13 cellular contexts compared by ENCODE assay signal in the genomic region with DNA sequence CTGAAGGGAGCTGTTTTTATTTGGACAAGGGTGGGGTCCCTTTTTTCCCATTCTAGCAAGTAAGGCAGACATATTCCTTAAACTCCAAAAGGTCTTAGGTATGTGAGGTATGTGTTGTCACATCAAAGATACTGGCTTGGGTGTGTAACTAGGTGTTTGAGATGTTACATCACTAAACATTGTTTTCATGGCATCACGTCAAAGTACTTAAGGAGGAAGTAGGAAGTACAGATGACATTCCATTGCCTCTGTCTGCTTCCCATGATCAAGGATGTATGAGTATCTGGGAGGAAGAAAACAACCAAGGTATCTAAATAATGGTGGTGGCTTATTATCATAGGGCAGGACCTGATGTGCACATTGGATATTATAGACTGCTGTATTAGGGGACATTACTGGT. TPM values are rescaled to one million over a fixed set of nuclear protein-coding genes. Genes with fewer than 3 reads are reported as not detected.
DNase-seq lines count a peak whose midpoint lies in the region; ATAC-seq and TF ChIP-seq lines count a peak whose summit lies in the region.
"Had no signal": no experiment of that assay in that cellular context is flagged by ENCODE, and none has a peak within 500 bp of the region (broad histone marks: within the 10 kb centered on the region; RNA-seq: fewer than 3 reads in every experiment).

No MANE protein-coding gene starts in this region.

- H3K36me3 Mint-ChIP-seq in Calu3 (ENCODE audit: insufficient read depth, unreplicated experiment): peaks cover 49% of the 10 kb centered on the region
- peaks cover 38 to 45% of the 10 kb centered on the region in 2 donors for H3K36me3 Mint-ChIP-seq in CD14-positive monocyte

- no peak overlapping the region for H3K9ac ChIP-seq in trophoblast cell (ENCODE audit: low read length)

- H3K4me1 Mint-ChIP-seq in Calu3 (ENCODE audit: low read depth, unreplicated experiment) (peaks cover 9% of the 10 kb centered on the region), CD14-positive monocyte (no peaks in the 10 kb centered on the region)

- H3K4me1 ChIP-seq in trophoblast cell (ENCODE audit: control insufficient read depth in 1 of 2, insufficient read depth in 2 of 2, low read length in 2 of 2): no peaks in the 10 kb centered on the region

- H3K27me3 Mint-ChIP-seq in Calu3 (ENCODE audit: unreplicated experiment) (no peaks in the 10 kb centered on the region), CD14-positive monocyte (ENCODE audit: low read depth in 3 of 3) (no peaks in the 10 kb centered on the region)
- H3K27me3 Mint-ChIP-seq: activated CD4-positive, alpha-beta T cell treated with anti-CD3 and anti-CD28 coated beads, Interleukin-2, amount 10 ng/mL, durations not matched to agents 24 days and 14 days had no signal

- H3K27ac ChIP-seq in epithelial cell of prostate (peak overlapping the region; percentile 68), trophoblast cell (ENCODE audit: low read depth, low read length) (no peak overlapping the region)

- DNase-seq in Calu3 (no peak), SW480 (ENCODE audit: low spot score) (peak; percentile 11), epithelial cell of prostate (ENCODE audit: low read depth, low spot score) (peak; percentile 64), trophoblast cell (peak; percentile 21 to 83), CD14-positive monocyte (ENCODE audit: low spot score) (no peak), NCI-H2171 treated with DMSO at 0.1 percent for 48 hours (lab: John Stamatoyannopoulos, UW) (no peak)
- DNase-seq in activated CD4-positive, CD25-positive, alpha-beta regulatory T cell treated with anti-CD3 and anti-CD28 coated beads, Interleukin-2, amount 50 U/mL, for 72 hours: no peak
- DNase-seq: activated CD4-positive, alpha-beta T cell treated with anti-CD3 and anti-CD28 coated beads, Interleukin-2, amount 10 ng/mL, durations not matched to agents 24 days and 14 days; amniotic stem cell; NCI-H2171; Right ventricle myocardium superior; substantia nigra had no signal

- intact Hi-C loops in Calu3 (cut with micrococcal nuclease; ENCODE audit: unreplicated experiment): no loop called here
- intact Hi-C loops in CD14-positive monocyte (cut with micrococcal nuclease): loop anchor here in 1 of 2 donors (10.0 kb wide), 1 partner anchor 46 kb away; no protein-coding TSS in a partner anchor

- peaks cover 14 to 17% of the 10 kb centered on the region in 2 experiments for H3K36me3 ChIP-seq in trophoblast cell (ENCODE audit: control insufficient read depth in 1 of 2, insufficient read depth in 2 of 2, low read length in 2 of 2)

- H3K9me3 ChIP-seq in trophoblast cell (ENCODE audit: insufficient read depth, low read depth, low read length): no peaks in the 10 kb centered on the region

- H3K18ac ChIP-seq in trophoblast cell (ENCODE audit: low read length): no peak overlapping the region

- no peaks in the 10 kb centered on the region for H3K9me3 Mint-ChIP-seq in Calu3 (ENCODE audit: low read depth, unreplicated experiment)
- H3K9me3 Mint-ChIP-seq in CD14-positive monocyte: no peaks in the 10 kb centered on the region
- H3K9me3 Mint-ChIP-seq: activated CD4-positive, alpha-beta T cell treated with anti-CD3 and anti-CD28 coated beads, Interleukin-2, amount 10 ng/mL, durations not matched to agents 24 days and 14 days had no signal

- H3K4me3 Mint-ChIP-seq in Calu3 (ENCODE audit: low read depth, unreplicated experiment) (no peak overlapping the region), CD14-positive monocyte (no peak overlapping the region)
- H3K4me3 Mint-ChIP-seq: activated CD4-positive, alpha-beta T cell treated with anti-CD3 and anti-CD28 coated beads, Interleukin-2, amount 10 ng/mL, durations not matched to agents 24 days and 14 days had no signal

- no peak overlapping the region for H3K23ac ChIP-seq in trophoblast cell (ENCODE audit: low read length)

- no peak overlapping the region for H3K4me2 ChIP-seq in trophoblast cell (ENCODE audit: low read length)

- H4K91ac ChIP-seq in trophoblast cell (ENCODE audit: low read depth, low read length): no peak overlapping the region

- H3K4me3 ChIP-seq in trophoblast cell (ENCODE audit: low read depth, low read length): no peak overlapping the region

- H3K4ac ChIP-seq in trophoblast cell (ENCODE audit: low read depth, low read length): no peak overlapping the region

- H2BK5ac ChIP-seq in trophoblast cell (ENCODE audit: low read depth, low read length, poor library complexity): no peak overlapping the region

- BruUV-seq in Calu3 (replicated peaks; lab: Mats Ljungman, UMichigan): no TSS peak

- H2BK12ac ChIP-seq in trophoblast cell (ENCODE audit: low read length): no peak overlapping the region

- no peak overlapping the region for H2AFZ ChIP-seq in trophoblast cell (ENCODE audit: insufficient read depth, low read length, poor library complexity)

- WGBS in trophoblast cell (ENCODE audit: extremely low coverage, insufficient coverage, insufficient read length): no CpG with 5 or more reads among the region's 1 CpG

- CTCF ChIA-PET in Calu3 (lab: Charles Lee): no interaction called here

- no peaks in the 10 kb centered on the region for H3K27me3 ChIP-seq in trophoblast cell (ENCODE audit: insufficient read depth, low read length)

- TF ChIP-seq CTCF in Calu3 (IDR thresholded peaks at IDR 0.05; ENCODE audit: unreplicated experiment) (no peak), CD14-positive monocyte (IDR thresholded peaks at IDR 0.05) (no peak)

- no peak for ATAC-seq in HG02870 (IDR thresholded peaks at IDR 0.05; ENCODE audit: unreplicated experiment)

- H3K27ac Mint-ChIP-seq in Calu3 (ENCODE audit: unreplicated experiment): peak overlapping the region; percentile 48
- peak overlapping the region in 3 of 7 donors; percentile 1 to 25 (median 18) for H3K27ac Mint-ChIP-seq in CD14-positive monocyte
- H3K27ac Mint-ChIP-seq: activated CD4-positive, alpha-beta T cell treated with anti-CD3 and anti-CD28 coated beads, Interleukin-2, amount 10 ng/mL, durations not matched to agents 24 days and 14 days had no signal

- H2AK5ac ChIP-seq in trophoblast cell (ENCODE audit: low read length): no peak overlapping the region

- no peak overlapping the region for H4K12ac ChIP-seq in trophoblast cell (ENCODE audit: low read depth, low read length)

- H3K79me2 ChIP-seq in trophoblast cell (ENCODE audit: control insufficient read depth, insufficient read depth, low read length, poor library complexity): no peaks in the 10 kb centered on the region

- no peaks in the 10 kb centered on the region for H3K79me1 ChIP-seq in trophoblast cell (ENCODE audit: low read length)

- no peak overlapping the region for H3K14ac ChIP-seq in trophoblast cell (ENCODE audit: low read length)

- H2BK120ac ChIP-seq in trophoblast cell (ENCODE audit: insufficient read depth, low read length, poor library complexity): no peak overlapping the region

- H4K8ac ChIP-seq in trophoblast cell (ENCODE audit: low read depth, low read length): no peak overlapping the region

RNA-seq across cellular contexts. Expression of a gene that starts 39.3 kb away (rescaled TPM):
- 3.4 and 5.4 TPM in 2 replicates for total RNA-seq in Calu3 (2022)
- 0.78 and 0.79 TPM in 2 replicates for polyA plus RNA-seq in trophoblast cell (2013)
- polyA plus RNA-seq in CD14-positive monocyte: 100 to 1,000 TPM; 146 to 214 TPM

RNA-seq across cellular contexts. Expression of a gene that starts 46.4 kb away (rescaled TPM):
- total RNA-seq in Calu3 (2022): 74.8 and 81.9 TPM in 2 replicates
- polyA plus RNA-seq in trophoblast cell (2013): 97.9 and 101 TPM in 2 replicates
- 100 to 1,000 TPM; 102 to 124 TPM for polyA plus RNA-seq in CD14-positive monocyte

Comparison
In these comparisons a context has a peak if more than half of its experiments do, and no peak if none do; other contexts are left out.
1. DNase-seq: peak in SW480 (single experiment), epithelial cell of prostate (single experiment) and trophoblast cell (2 of 2); none in Calu3 (single experiment), CD14-positive monocyte (single experiment), NCI-H2171 treated with DMSO at 0.1 percent for 48 hours (single experiment) and activated CD4-positive, CD25-positive, alpha-beta regulatory T cell treated with anti-CD3 and anti-CD28 coated beads, Interleukin-2, amount 50 U/mL, for 72 hours (single experiment).